ENCODE assay signal across 19 cellular contexts in genomic region chr9:111715471-111715870, GRCh38. TPM values are rescaled to one million over a fixed set of nuclear protein-coding genes. Genes with fewer than 3 reads are reported as not detected.
DNase-seq lines count a peak whose midpoint lies in the region; ATAC-seq, FAIRE-seq and TF ChIP-seq lines count a peak whose summit lies in the region.
"Had no signal": no experiment of that assay in that cellular context is flagged by ENCODE, and none has a peak within 500 bp of the region (broad histone marks: within the 10 kb centered on the region; RNA-seq: fewer than 3 reads in every experiment).

No MANE protein-coding gene starts in this region.

- H3K27me3 Mint-ChIP-seq in effector memory CD8-positive, alpha-beta T cell: no peaks in the 10 kb centered on the region

- H3K27ac ChIP-seq in thoracic aorta (peak overlapping the region in 1 of 2 donors; percentile 38), small intestine (ENCODE audit: low read depth in 1 of 2, low read length in 1 of 2) (no peak overlapping the region)
- H3K27ac ChIP-seq: GM23248 had no signal

- no peaks in the 10 kb centered on the region for H3K36me3 Mint-ChIP-seq in effector memory CD8-positive, alpha-beta T cell (ENCODE audit: insufficient read depth)
- H3K36me3 Mint-ChIP-seq: CD14-positive monocyte; CD8-positive, alpha-beta T cell had no signal

- no peaks in the 10 kb centered on the region for H3K36me3 ChIP-seq in thoracic aorta
- H3K36me3 ChIP-seq in small intestine (ENCODE audit: control insufficient read depth in 2 of 2, insufficient read depth in 2 of 2, low read length in 2 of 2): no peaks in the 10 kb centered on the region

- H3K4me3 Mint-ChIP-seq in effector memory CD8-positive, alpha-beta T cell: no peak overlapping the region
- H3K4me3 Mint-ChIP-seq: CD14-positive monocyte; CD8-positive, alpha-beta T cell had no signal

- H3K4me1 Mint-ChIP-seq in effector memory CD8-positive, alpha-beta T cell (ENCODE audit: low read depth in 2 of 2): no peaks in the 10 kb centered on the region
- H3K4me1 Mint-ChIP-seq: CD14-positive monocyte had no signal

- peak; percentile 20 for DNase-seq in GM03348 (ENCODE audit: low spot score)
- peak; percentile 52 for DNase-seq in astrocyte of the hippocampus (ENCODE audit: low read depth, low spot score)
- DNase-seq in fibroblast of the aortic adventitia (ENCODE audit: low read depth): peak; percentile 86
- DNase-seq in thoracic aorta (ENCODE audit: low spot score): no peak
- no peak for DNase-seq in NCI-H748 treated with DMSO at 0.1 percent for 48 hours (lab: John Stamatoyannopoulos, UW)
- no peak for DNase-seq in small intestine
- DNase-seq in effector memory CD8-positive, alpha-beta T cell: no peak
- DNase-seq: CD8-positive, alpha-beta T cell; COR-L47; DMS153; DMS79 treated with DMSO at 0.1 percent for 48 hours; GDM1; GM23248 had no signal

- no peak overlapping the region for H3K27ac Mint-ChIP-seq in effector memory CD8-positive, alpha-beta T cell
- H3K27ac Mint-ChIP-seq: CD14-positive monocyte; CD8-positive, alpha-beta T cell had no signal

- H3K27me3 ChIP-seq in thoracic aorta (replicated peaks; ENCODE audit: insufficient read depth) (no peaks in the 10 kb centered on the region), small intestine (ENCODE audit: control insufficient read depth in 2 of 2, insufficient read depth in 2 of 2, low read length in 2 of 2) (no peaks in the 10 kb centered on the region)

- ATAC-seq in thoracic aorta (ENCODE audit: insufficient number of reproducible peaks, low FRiP score, low read depth): no peak
- no peak for ATAC-seq in effector memory CD8-positive, alpha-beta T cell (replicated peaks)
- ATAC-seq: CD8-positive, alpha-beta T cell; HepG2 had no signal

- H3K9me3 ChIP-seq in thoracic aorta (no peaks in the 10 kb centered on the region), small intestine (ENCODE audit: control insufficient read depth, low read depth) (no peaks in the 10 kb centered on the region)

- FAIRE-seq in small intestine (lab: Jason Lieb, UNC): no peak
- FAIRE-seq: A204.1, D721Med, H54, HepG2, HTR-8/SVneo had no signal

- TF ChIP-seq CTCF in fibroblast of the aortic adventitia (IDR thresholded peaks at IDR 0.05; ENCODE audit: insufficient read depth, low read length) (no peak), thoracic aorta (IDR thresholded peaks at IDR 0.05) (no peak)

- no peaks in the 10 kb centered on the region for H3K9me3 Mint-ChIP-seq in effector memory CD8-positive, alpha-beta T cell
- H3K9me3 Mint-ChIP-seq: CD8-positive, alpha-beta T cell had no signal

- peaks cover 4 to 7% of the 10 kb centered on the region in 2 donors for H3K4me1 ChIP-seq in thoracic aorta (ENCODE audit: control insufficient read depth in 1 of 2, low read depth in 2 of 2)
- no peaks in the 10 kb centered on the region for H3K4me1 ChIP-seq in small intestine (ENCODE audit: control insufficient read depth in 2 of 2, insufficient read depth in 1 of 2, low read depth in 1 of 2, low read length in 1 of 2)

- H3K4me3 ChIP-seq in fibroblast of the aortic adventitia (ENCODE audit: low read depth, low read length): no peak overlapping the region
- H3K4me3 ChIP-seq in thoracic aorta: peak overlapping the region; percentile 13
- no peak overlapping the region for H3K4me3 ChIP-seq in small intestine (ENCODE audit: low read depth in 1 of 2, low read length in 2 of 2)
- H3K4me3 ChIP-seq: GM23248 had no signal

RNA-seq across cellular contexts. Expression of gene GNG10, which starts 54.1 kb away (rescaled TPM):
- total RNA-seq in fibroblast of the aortic adventitia (ENCODE audit: low replicate concordance) (43.6 and 144 TPM in 2 replicates), thoracic aorta (10 to 100 TPM; 66.1 to 93.1 TPM)
- polyA plus RNA-seq in small intestine: 10 to 100 TPM; 28.1 to 42.0 (median 39.4) TPM

Comparison
In these comparisons a context has a peak if more than half of its experiments do, and no peak if none do; other contexts are left out.
1. DNase-seq: peak in GM03348 (single experiment), astrocyte of the hippocampus (single experiment) and fibroblast of the aortic adventitia (single experiment); none in thoracic aorta (single experiment), NCI-H748 treated with DMSO at 0.1 percent for 48 hours (single experiment), small intestine (single experiment) and effector memory CD8-positive, alpha-beta T cell (0 of 3).